In genomic region chr1:211497489-211498045, GRCh38 we compare ENCODE assay signal across 30 cellular contexts. TPM values are rescaled to one million over a fixed set of nuclear protein-coding genes. Genes with fewer than 3 reads are reported as not detected.
"Had no signal": no experiment of that assay in that cellular context is flagged by ENCODE, and none has a peak within 500 bp of the region (broad histone marks: within the 10 kb centered on the region; RNA-seq: fewer than 3 reads in every experiment).

No MANE protein-coding gene starts in this region.

- H3K27ac Mint-ChIP-seq: activated CD4-positive, alpha-beta memory T cell treated with anti-CD3 and anti-CD28 coated beads, Interleukin-2, amount 10 ng/mL, durations not matched to agents 7 days and 5 days; activated CD4-positive, alpha-beta T cell treated with anti-CD3 and anti-CD28 coated beads, Interleukin-2, amount 10 ng/mL, durations not matched to agents 24 days and 14 days; activated naive CD4-positive, alpha-beta T cell treated with anti-CD3 and anti-CD28 coated beads, Interleukin-2, amount 50 U/mL, for 24 hours; activated naive CD8-positive, alpha-beta T cell treated with anti-CD3 and anti-CD28 coated beads, Interleukin-2, amount 50 U/mL, for 24 hours; activated T-helper 17 cell treated with anti-CD3 and anti-CD28 coated beads, Interleukin-2, amount 50 U/mL, for 72 hours; immature natural killer cell; naive thymus-derived CD8-positive, alpha-beta T cell; stimulated activated effector memory CD8-positive, alpha-beta T cell treated with anti-CD3 and anti-CD28 coated beads, Interleukin-12 subunit alpha, Interleukin-12 subunit beta, amount 100 ng/mL, for 72 hours; stimulated activated naive CD8-positive, alpha-beta T cell treated with anti-CD3 and anti-CD28 coated beads, Interleukin-15, amount 100 ng/mL, for 72 hours had no signal

- H3K9me3 ChIP-seq: gastroesophageal sphincter, pancreas, psoas muscle, sigmoid colon, tibial artery had no signal

- H3K4me3 ChIP-seq: gastroesophageal sphincter, pancreas, psoas muscle, sigmoid colon, tibial artery had no signal

- DNase-seq: activated CD4-positive, alpha-beta memory T cell treated with anti-CD3 and anti-CD28 coated beads, Interleukin-2, amount 10 ng/mL, durations not matched to agents 7 days and 5 days; activated CD4-positive, alpha-beta T cell treated with anti-CD3 and anti-CD28 coated beads, Interleukin-2, amount 10 ng/mL, durations not matched to agents 24 days and 14 days; activated CD4-positive, CD25-positive, alpha-beta regulatory T cell treated with anti-CD3 and anti-CD28 coated beads, Interleukin-2, amount 50 U/mL, for 72 hours; activated naive CD8-positive, alpha-beta T cell treated with anti-CD3 and anti-CD28 coated beads, Interleukin-2, amount 50 U/mL, for 24 hours; activated T-cell treated with anti-CD3 and anti-CD28 coated beads, Interleukin-2, amount 50 U/mL, for 4 hours; amygdala; caudate nucleus; hypothalamus; immature natural killer cell; kidney; left colon; mesenchymal stem cell; nucleus accumbens; pancreas; psoas muscle; sigmoid colon; small intestine; stimulated activated CD4-positive, alpha-beta T cell treated with anti-CD3 and anti-CD28 coated beads, Interleukin-4, amount 100 ng/mL, for 24 hours; stimulated activated naive CD8-positive, alpha-beta T cell treated with anti-CD3 and anti-CD28 coated beads, Interleukin-15, amount 100 ng/mL, for 72 hours; substantia nigra; tibial artery had no signal

- H3K4me3 Mint-ChIP-seq: activated CD4-positive, alpha-beta memory T cell treated with anti-CD3 and anti-CD28 coated beads, Interleukin-2, amount 10 ng/mL, durations not matched to agents 7 days and 5 days; activated CD4-positive, alpha-beta T cell treated with anti-CD3 and anti-CD28 coated beads, Interleukin-2, amount 10 ng/mL, durations not matched to agents 24 days and 14 days; activated naive CD4-positive, alpha-beta T cell treated with anti-CD3 and anti-CD28 coated beads, Interleukin-2, amount 50 U/mL, for 24 hours; activated naive CD8-positive, alpha-beta T cell treated with anti-CD3 and anti-CD28 coated beads, Interleukin-2, amount 50 U/mL, for 24 hours; activated T-cell treated with anti-CD3 and anti-CD28 coated beads, Interleukin-2, amount 50 U/mL, for 4 hours; activated T-helper 17 cell treated with anti-CD3 and anti-CD28 coated beads, Interleukin-2, amount 50 U/mL, for 72 hours; immature natural killer cell; naive thymus-derived CD8-positive, alpha-beta T cell; neural crest cell; stimulated activated effector memory CD8-positive, alpha-beta T cell treated with anti-CD3 and anti-CD28 coated beads, Interleukin-12 subunit alpha, Interleukin-12 subunit beta, amount 100 ng/mL, for 72 hours; stimulated activated naive CD8-positive, alpha-beta T cell treated with anti-CD3 and anti-CD28 coated beads, Interleukin-15, amount 100 ng/mL, for 72 hours had no signal

- H3K27me3 ChIP-seq: pancreas had no signal

- ATAC-seq: activated naive CD8-positive, alpha-beta T cell treated with anti-CD3 and anti-CD28 coated beads, Interleukin-2, amount 50 U/mL, for 24 hours; activated T-cell treated with anti-CD3 and anti-CD28 coated beads, Interleukin-2, amount 50 U/mL, for 4 hours; activated T-helper 17 cell treated with anti-CD3 and anti-CD28 coated beads, Interleukin-2, amount 50 U/mL, for 72 hours; gastroesophageal sphincter; left colon; naive thymus-derived CD8-positive, alpha-beta T cell; pancreas; psoas muscle; stimulated activated effector memory CD8-positive, alpha-beta T cell treated with anti-CD3 and anti-CD28 coated beads, Interleukin-12 subunit alpha, Interleukin-12 subunit beta, amount 100 ng/mL, for 72 hours; stimulated activated naive CD8-positive, alpha-beta T cell treated with anti-CD3 and anti-CD28 coated beads, Interleukin-15, amount 100 ng/mL, for 72 hours had no signal

- H3K4me1 Mint-ChIP-seq: activated CD4-positive, alpha-beta memory T cell treated with anti-CD3 and anti-CD28 coated beads, Interleukin-2, amount 10 ng/mL, durations not matched to agents 7 days and 5 days; activated naive CD4-positive, alpha-beta T cell treated with anti-CD3 and anti-CD28 coated beads, Interleukin-2, amount 50 U/mL, for 24 hours; activated naive CD8-positive, alpha-beta T cell treated with anti-CD3 and anti-CD28 coated beads, Interleukin-2, amount 50 U/mL, for 24 hours; activated T-helper 17 cell treated with anti-CD3 and anti-CD28 coated beads, Interleukin-2, amount 50 U/mL, for 72 hours; immature natural killer cell; stimulated activated effector memory CD8-positive, alpha-beta T cell treated with anti-CD3 and anti-CD28 coated beads, Interleukin-12 subunit alpha, Interleukin-12 subunit beta, amount 100 ng/mL, for 72 hours had no signal

- H3K36me3 Mint-ChIP-seq: activated naive CD4-positive, alpha-beta T cell treated with anti-CD3 and anti-CD28 coated beads, Interleukin-2, amount 50 U/mL, for 24 hours; immature natural killer cell; naive thymus-derived CD8-positive, alpha-beta T cell; stimulated activated effector memory CD8-positive, alpha-beta T cell treated with anti-CD3 and anti-CD28 coated beads, Interleukin-12 subunit alpha, Interleukin-12 subunit beta, amount 100 ng/mL, for 72 hours had no signal

- H3K27me3 Mint-ChIP-seq: activated naive CD4-positive, alpha-beta T cell treated with anti-CD3 and anti-CD28 coated beads, Interleukin-2, amount 50 U/mL, for 24 hours had no signal

- H3K4me1 ChIP-seq: pancreas, psoas muscle, tibial artery had no signal

- H3K27ac ChIP-seq: gastroesophageal sphincter, pancreas, psoas muscle, sigmoid colon, tibial artery had no signal

- H3K36me3 ChIP-seq: gastroesophageal sphincter, pancreas, sigmoid colon, tibial artery had no signal

RNA-seq across cellular contexts. Expression of gene RD3, which starts 5.6 kb away (rescaled TPM):
- total RNA-seq: activated CD4-positive, alpha-beta memory T cell treated with anti-CD3 and anti-CD28 coated beads, Interleukin-2, amount 10 ng/mL, durations not matched to agents 7 days and 5 days; activated CD4-positive, alpha-beta T cell treated with anti-CD3 and anti-CD28 coated beads, Interleukin-2, amount 10 ng/mL, durations not matched to agents 24 days and 14 days; activated T-cell treated with anti-CD3 and anti-CD28 coated beads, Interleukin-2, amount 50 U/mL, for 4 hours; activated T-helper 17 cell treated with anti-CD3 and anti-CD28 coated beads, Interleukin-2, amount 50 U/mL, for 72 hours; endothelial cell of umbilical vein; fibroblast of lung; fibroblast of villous mesenchyme; left colon; naive thymus-derived CD8-positive, alpha-beta T cell; psoas muscle had no signal
